Comparison of ENCODE assay signal across 11 cellular contexts in genomic region chr18:58338961-58339722, GRCh38.
DNase-seq lines count a peak whose midpoint lies in the region; ATAC-seq and TF ChIP-seq lines count a peak whose summit lies in the region.
"Had no signal": no experiment of that assay in that cellular context is flagged by ENCODE, and none has a peak within 500 bp of the region (broad histone marks: within the 10 kb centered on the region; RNA-seq: fewer than 3 reads in every experiment).

No MANE protein-coding gene starts in this region.

- H3K27ac ChIP-seq in HUES48 (ENCODE audit: low read depth, low read length): peak overlapping the region; percentile 78
- H3K27ac ChIP-seq in SK-N-MC: peak overlapping the region; percentile 78
- H3K27ac ChIP-seq in hepatocyte: peak overlapping the region; percentile 31
- H3K27ac ChIP-seq in gastrocnemius medialis: peak overlapping the region in 2 of 4 donors; percentile 57 to 70

- no peak overlapping the region for H3K4me2 ChIP-seq in hepatocyte

- H3K27me3 ChIP-seq in HUES48 (ENCODE audit: control insufficient read depth, insufficient read depth, low read length) (no peaks in the 10 kb centered on the region), hepatocyte (no peaks in the 10 kb centered on the region), gastrocnemius medialis (no peaks in the 10 kb centered on the region)

- H3K36me3 Mint-ChIP-seq in progenitor cell of endocrine pancreas (ENCODE audit: insufficient read depth): peaks cover 43% of the 10 kb centered on the region

- no peaks in the 10 kb centered on the region for H3K27me3 Mint-ChIP-seq in progenitor cell of endocrine pancreas

- in situ Hi-C loops in gastrocnemius medialis (cut with MboI; ENCODE audit: low sequenced_read_pairs in 4 of 4): loop anchor here in 2 of 4 donors (25.0 kb wide), 2 partner anchors 152 to 302 kb away; partner anchors contain the start of gene NEDD4L (in 1 of the 2)

- peaks cover 70% of the 10 kb centered on the region for H3K4me1 ChIP-seq in HUES48 (ENCODE audit: control insufficient read depth, insufficient read depth, low read length)
- peaks cover 7% of the 10 kb centered on the region for H3K4me1 ChIP-seq in hepatocyte (ENCODE audit: insufficient read depth)
- peaks cover 35 to 42% of the 10 kb centered on the region in 2 donors for H3K4me1 ChIP-seq in gastrocnemius medialis

- TF ChIP-seq POLR2A in gastrocnemius medialis (IDR thresholded peaks at IDR 0.05): no peak

- peaks cover 16% of the 10 kb centered on the region for H3K36me3 ChIP-seq in HUES48 (ENCODE audit: control insufficient read depth, insufficient read depth, low read length)
- H3K36me3 ChIP-seq in SK-N-MC (ENCODE audit: insufficient read depth, low read length): no peaks in the 10 kb centered on the region
- H3K36me3 ChIP-seq in hepatocyte (replicated peaks; ENCODE audit: insufficient read depth, low read depth): no peaks in the 10 kb centered on the region
- H3K36me3 ChIP-seq in gastrocnemius medialis: no peaks in the 10 kb centered on the region

- H3K4me3 ChIP-seq in HUES48 (ENCODE audit: low read depth, low read length) (peak overlapping the region; percentile 56), SK-N-MC (peak overlapping the region; percentile 62), hepatocyte (no peak overlapping the region), gastrocnemius medialis (no peak overlapping the region)

- no peaks in the 10 kb centered on the region for H3K9me2 ChIP-seq in hepatocyte (replicated peaks; ENCODE audit: insufficient read depth)

- WGBS in hepatocyte (ENCODE audit: low lambda C conversion rate, missing lambda C conversion rate): 46% methylated on average over 10 of the region's 10 CpGs

- DNase-seq in SK-N-MC (ENCODE audit: low read depth, low spot score) (peak; percentile 56), hepatocyte (ENCODE audit: low spot score) (peak; percentile 47), progenitor cell of endocrine pancreas (ENCODE audit: low spot score, unreplicated experiment) (peak; percentile 20), gastrocnemius medialis (no peak), NCI-H446 (lab: John Stamatoyannopoulos, UW) (no peak)
- DNase-seq in stimulated activated CD4-positive, alpha-beta T cell treated with anti-CD3 and anti-CD28 coated beads, Interleukin-4, amount 100 ng/mL, for 4 hours: no peak
- DNase-seq: cerebellar nuclear complex; NCI-H187; stimulated activated CD4-positive, alpha-beta T cell treated with anti-CD3 and anti-CD28 coated beads, Interleukin-4, amount 100 ng/mL, for 1 hour had no signal

- ATAC-seq in gastrocnemius medialis (no peak), HG02759 (IDR thresholded peaks at IDR 0.05; ENCODE audit: unreplicated experiment) (no peak)

- H3K9ac ChIP-seq in HUES48 (ENCODE audit: low read depth, low read length): peak overlapping the region; percentile 16; the same call in 1 of the 2 replicates
- H3K9ac ChIP-seq in SK-N-MC (ENCODE audit: insufficient read length): peak overlapping the region; percentile 28

- no peak for TF ChIP-seq CTCF in hepatocyte (IDR thresholded peaks at IDR 0.05; ENCODE audit: poor library complexity)
- TF ChIP-seq CTCF in progenitor cell of endocrine pancreas (IDR thresholded peaks at IDR 0.05; ENCODE audit: unreplicated experiment): no peak
- no peak for TF ChIP-seq CTCF in gastrocnemius medialis (IDR thresholded peaks at IDR 0.05 in 4 of 5, conservative IDR thresholded peaks at IDR 0.05 in 1 of 5)

- intact Hi-C loops in gastrocnemius medialis (cut with DNase I; ENCODE audit: low total_unique reads): no loop called here

- H3K27ac Mint-ChIP-seq in progenitor cell of endocrine pancreas: peak overlapping the region; percentile 93

- no peaks in the 10 kb centered on the region for H3K9me3 Mint-ChIP-seq in progenitor cell of endocrine pancreas (ENCODE audit: low read depth)

- H3K9me3 ChIP-seq in HUES48 (ENCODE audit: control insufficient read depth, insufficient read depth, low read length): no peaks in the 10 kb centered on the region
- H3K9me3 ChIP-seq in SK-N-MC (ENCODE audit: low read depth, low read length): no peaks in the 10 kb centered on the region
- no peaks in the 10 kb centered on the region for H3K9me3 ChIP-seq in hepatocyte (ENCODE audit: low read depth)
- H3K9me3 ChIP-seq in gastrocnemius medialis: no peaks in the 10 kb centered on the region

- H3K4me3 Mint-ChIP-seq in progenitor cell of endocrine pancreas (ENCODE audit: low read depth): peak overlapping the region; percentile 54

- no peak overlapping the region for H2AFZ ChIP-seq in hepatocyte

- peaks cover 21% of the 10 kb centered on the region for H3K4me1 Mint-ChIP-seq in progenitor cell of endocrine pancreas (ENCODE audit: low read depth)

- no peaks in the 10 kb centered on the region for H4K20me1 ChIP-seq in hepatocyte (ENCODE audit: insufficient read depth, poor library complexity, severe bottlenecking)

- peaks cover 8% of the 10 kb centered on the region for H3K79me2 ChIP-seq in hepatocyte

Comparison
In these comparisons a context has a peak if more than half of its experiments do, and no peak if none do; other contexts are left out.
1. H3K4me3 ChIP-seq: peak in HUES48 (single experiment) and SK-N-MC (single experiment); none in hepatocyte (single experiment) and gastrocnemius medialis (0 of 4).
2. DNase-seq: peak in SK-N-MC (single experiment), hepatocyte (single experiment) and progenitor cell of endocrine pancreas (single experiment); none in gastrocnemius medialis (0 of 2), stimulated activated CD4-positive, alpha-beta T cell treated with anti-CD3 and anti-CD28 coated beads, Interleukin-4, amount 100 ng/mL, for 4 hours (0 of 2) and NCI-H446 (0 of 2).